Comparison of ENCODE assay signal across 19 cellular contexts in genomic region chr3:124597979-124598378, GRCh38.
A peak's percentile ranks its signal among the peaks of the same experiment; 100 is the strongest.
DNase-seq lines count a peak whose midpoint lies in the region; ATAC-seq and TF ChIP-seq lines count a peak whose summit lies in the region.
"Had no signal": no experiment of that assay in that cellular context is flagged by ENCODE, and none has a peak within 500 bp of the region (broad histone marks: within the 10 kb centered on the region; RNA-seq: fewer than 3 reads in every experiment).

No MANE protein-coding gene starts in this region.

- H3K9me3 ChIP-seq in heart left ventricle (no peaks in the 10 kb centered on the region), ascending aorta (no peaks in the 10 kb centered on the region), liver (ENCODE audit: control insufficient read depth in 4 of 4, low read length in 3 of 4) (no peaks in the 10 kb centered on the region), gastrocnemius medialis (no peaks in the 10 kb centered on the region), adrenal gland (replicated peaks in 1 of 3) (no peaks in the 10 kb centered on the region)
- H3K9me3 ChIP-seq: A549 had no signal

- WGBS in heart left ventricle, 4 donors, result 65 to 82% (median 76%) methylated on average over 3 of the region's 3 CpGs
- 68% methylated on average over 3 of the region's 3 CpGs for WGBS in liver
- whole genome bisulfite sequencing in adrenal gland, 4 donors, result 63 to 83% (median 79%) methylated on average over 2 to 3 of the region's 3 CpGs

- no peak for TF ChIP-seq CTCF in heart left ventricle (IDR thresholded peaks at IDR 0.05)
- TF ChIP-seq CTCF in ascending aorta (IDR thresholded peaks at IDR 0.05), result no peak
- no peak for TF ChIP-seq CTCF in liver (IDR thresholded peaks at IDR 0.05; ENCODE audit: low read depth, low read length, missing input control)
- TF ChIP-seq CTCF in gastrocnemius medialis (IDR thresholded peaks at IDR 0.05 in 4 of 5, conservative IDR thresholded peaks at IDR 0.05 in 1 of 5), result no peak
- TF ChIP-seq CTCF in adrenal gland (IDR thresholded peaks at IDR 0.05), result no peak

- TF ChIP-seq POLR2A in heart left ventricle (IDR thresholded peaks at IDR 0.05) (no peak), gastrocnemius medialis (IDR thresholded peaks at IDR 0.05) (no peak), adrenal gland (IDR thresholded peaks at IDR 0.05) (no peak)

- H3K36me3 ChIP-seq in heart left ventricle (no peaks in the 10 kb centered on the region), ascending aorta (peaks cover 0 to 6% of the 10 kb centered on the region in 2 donors), liver (ENCODE audit: control insufficient read depth in 4 of 4, insufficient read depth in 3 of 4, low read depth in 1 of 4, low read length in 3 of 4) (no peaks in the 10 kb centered on the region), gastrocnemius medialis (no peaks in the 10 kb centered on the region), adrenal gland (replicated peaks in 1 of 2) (no peaks in the 10 kb centered on the region)

- TF ChIP-seq RAD21 in liver (IDR thresholded peaks at IDR 0.05), result peak; percentile 8 to 47

- H3K4me1 ChIP-seq in heart left ventricle (peaks cover 7 to 77% (median 39%) of the 10 kb centered on the region in 12 donors), ascending aorta (peaks cover 0 to 28% of the 10 kb centered on the region in 2 donors), liver (ENCODE audit: control insufficient read depth in 4 of 4, insufficient read depth in 4 of 4, low read length in 3 of 4) (peaks cover 7 to 48% (median 24%) of the 10 kb centered on the region in 4 donors), gastrocnemius medialis (peaks cover 32 to 62% of the 10 kb centered on the region in 2 donors), adrenal gland (replicated peaks in 1 of 2) (peaks cover 0 to under 1% of the 10 kb centered on the region in 2 donors)

- H3K27ac ChIP-seq in heart left ventricle (peak overlapping the region in 10 of 12 donors; percentile 13 to 84 (median 76)), ascending aorta (peak overlapping the region; percentile 58 to 73), liver (ENCODE audit: low read depth in 1 of 2, low read length in 2 of 2) (peak overlapping the region; percentile 9 to 43), gastrocnemius medialis (peak overlapping the region; percentile 77 to 88 (median 82)), adrenal gland (no peak overlapping the region)
- H3K27ac ChIP-seq: 22Rv1, A549, C4-2B had no signal

- ATAC-seq in heart left ventricle (no peak), Right ventricle myocardium superior (ENCODE audit: poor library complexity) (no peak), gastrocnemius medialis (no peak), HG03139 (IDR thresholded peaks at IDR 0.05; ENCODE audit: unreplicated experiment) (no peak)
- ATAC-seq: A549, GM12878 had no signal

- intact Hi-C loops in heart left ventricle (cut with DNase I), result no loop called here
- intact Hi-C loops in Right ventricle myocardium superior (cut with DNase I), result no loop called here
- intact Hi-C loops in ascending aorta (cut with DNase I), result no loop called here
- intact Hi-C loops in gastrocnemius medialis (cut with DNase I; ENCODE audit: low total_unique reads), result loop anchor here (2.0 kb wide), 1 partner anchor 13 kb away; no protein-coding TSS in a partner anchor
- intact Hi-C loops in adrenal gland (cut with DNase I), result no loop called here

- H3K27me3 ChIP-seq in heart left ventricle, result no peaks in the 10 kb centered on the region
- H3K27me3 ChIP-seq in ascending aorta, result no peaks in the 10 kb centered on the region
- H3K27me3 ChIP-seq in liver (ENCODE audit: control insufficient read depth in 4 of 4, insufficient read depth in 4 of 4, low read length in 3 of 4), result no peaks in the 10 kb centered on the region
- H3K27me3 ChIP-seq in gastrocnemius medialis, result no peaks in the 10 kb centered on the region
- no peaks in the 10 kb centered on the region for H3K27me3 ChIP-seq in adrenal gland

- H3K4me3 ChIP-seq in heart left ventricle (no peak overlapping the region), ascending aorta (no peak overlapping the region), liver (ENCODE audit: low read depth in 1 of 3, low read length in 3 of 3) (no peak overlapping the region), gastrocnemius medialis (no peak overlapping the region), adrenal gland (no peak overlapping the region)
- H3K4me3 ChIP-seq: A549, GM12878 had no signal

- DNase-seq in heart left ventricle (no peak), Right ventricle myocardium superior (no peak), ascending aorta (ENCODE audit: low spot score in 2 of 2) (peak in 1 of 2 donors; percentile 31), gastrocnemius medialis (no peak), NCI-H2107 treated with DMSO at 0.1 percent for 48 hours (lab: John Stamatoyannopoulos, UW; ENCODE audit: unreplicated experiment) (no peak), adrenal gland (no peak)
- DNase-seq: AML-193; Calu3; CD4-positive, alpha-beta T cell; DMS53; DND-41; EL; H9 had no signal

- no peak overlapping the region for H3K9ac ChIP-seq in liver (ENCODE audit: low read depth in 1 of 2, low read length in 2 of 2)

- in situ Hi-C loops in gastrocnemius medialis (cut with MboI; ENCODE audit: low sequenced_read_pairs in 4 of 4), result loop anchor here in 1 of 4 donors (25.0 kb wide), 1 partner anchor 314 kb away; no protein-coding TSS in a partner anchor

TF ChIP-seq in liver, 16 proteins besides CTCF, POLR2A, EP300 and RAD21:
- peak; percentile 65 for TF ChIP-seq SP1 (IDR thresholded peaks at IDR 0.05)
- peak; percentile 54 for TF ChIP-seq HNF4G (IDR thresholded peaks at IDR 0.05)
- no peak for TF ChIP-seq TAF1 (conservative IDR thresholded peaks at IDR 0.05)
- no peak for TF ChIP-seq GABPA (IDR thresholded peaks at IDR 0.05 in 1 of 2, conservative IDR thresholded peaks at IDR 0.05 in 1 of 2)
- peak; percentile 15 for TF ChIP-seq FOXA2 (IDR thresholded peaks at IDR 0.05)
- peak; percentile 15 for TF ChIP-seq MAX (IDR thresholded peaks at IDR 0.05)
- no peak for TF ChIP-seq NR2F2 (IDR thresholded peaks at IDR 0.05)
- TF ChIP-seq REST (IDR thresholded peaks at IDR 0.05), result peak; percentile 59
- peak; percentile 81 to 87 for TF ChIP-seq HNF4A (conservative IDR thresholded peaks at IDR 0.05)
- TF ChIP-seq RXRA (IDR thresholded peaks at IDR 0.05), result peak in 1 of 2 donors; percentile 54
- peak; percentile 27 for TF ChIP-seq FOXA1 (IDR thresholded peaks at IDR 0.05)
- peak; percentile 33 for TF ChIP-seq ZBTB33 (IDR thresholded peaks at IDR 0.05)

Comparison
In these comparisons a context has a peak if more than half of its experiments do, and no peak if none do; other contexts are left out.
1. H3K27ac ChIP-seq: peak in heart left ventricle (10 of 12), ascending aorta (2 of 2), liver (2 of 2) and gastrocnemius medialis (4 of 4); none in adrenal gland (0 of 5).